Comparison of ENCODE assay signal across 10 cellular contexts in the genomic region with DNA sequence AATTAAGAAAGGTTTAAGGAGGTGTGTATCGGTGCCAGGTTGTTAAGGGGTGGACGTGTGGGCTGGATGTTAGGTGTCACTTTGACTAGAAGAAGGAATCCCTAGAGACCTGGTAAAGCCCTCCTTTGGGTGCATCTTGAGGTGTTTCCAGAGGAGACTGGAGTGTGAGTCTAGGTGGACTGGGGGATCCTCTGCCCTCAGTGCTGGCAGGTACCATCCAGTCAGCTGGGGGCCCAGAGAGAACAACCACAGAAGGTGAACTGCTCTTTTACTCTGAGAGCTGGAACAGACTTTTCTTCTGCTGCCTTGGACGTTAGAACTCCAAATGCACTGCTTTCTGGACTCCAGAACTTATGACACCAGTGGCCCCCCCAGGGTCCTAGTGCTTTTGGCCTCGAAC. TPM values are rescaled to one million over a fixed set of nuclear protein-coding genes. Genes with fewer than 3 reads are reported as not detected.
"Had no signal": no experiment of that assay in that cellular context is flagged by ENCODE, and none has a peak within 500 bp of the region (broad histone marks: within the 10 kb centered on the region; RNA-seq: fewer than 3 reads in every experiment).

No MANE protein-coding gene starts in this region.

- H3K9me3 Mint-ChIP-seq: GM23338 had no signal

- H3K4me2 ChIP-seq: GM23338 had no signal

- H3K27ac ChIP-seq: GM23248 had no signal

- H3K4me1 Mint-ChIP-seq: GM23338 had no signal

- H3K9ac ChIP-seq: GM23248 had no signal

- H3K9me3 ChIP-seq: HAP-1 had no signal

- H3K4me1 ChIP-seq: HAP-1 had no signal

- DNase-seq: GM23248, GOT3, H7, HCEC 1CT, HFFc6 had no signal

- H3K27ac Mint-ChIP-seq: GM23338, HFFc6 had no signal

- ATAC-seq: GM23338, HCT116 had no signal

- H3K4me3 Mint-ChIP-seq: GM23338, HFFc6 had no signal

- H3K4me3 ChIP-seq: GM23248, GM23338, HAP-1 had no signal

- H3K36me3 ChIP-seq: HAP-1 had no signal

- H2AFZ ChIP-seq: GM23248, GM23338 had no signal

RNA-seq across cellular contexts. Expression of a gene that starts 44.0 kb away (rescaled TPM):
- total RNA-seq: GM23248, GM23338, H1, H4, H7, HFFc6 had no signal
